ENCODE assay signal across 24 cellular contexts in the genomic region with DNA sequence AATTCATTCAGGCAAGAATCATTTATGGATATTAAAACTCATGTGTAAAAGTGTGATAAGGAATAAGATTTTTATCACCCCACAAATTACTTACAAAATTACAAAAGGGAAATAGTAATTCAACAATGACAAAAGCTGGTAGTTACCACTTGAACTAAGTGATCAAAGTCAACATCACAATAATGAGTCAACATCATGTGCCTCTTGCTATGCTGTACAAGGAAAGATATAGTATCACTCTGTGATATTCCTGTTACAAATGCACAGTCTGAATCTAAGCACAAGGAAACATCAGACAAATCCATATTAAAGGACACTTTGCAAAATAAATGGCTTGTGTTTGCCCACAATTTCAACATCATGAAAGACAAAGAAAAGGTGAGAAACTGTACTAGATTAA.
DNase-seq lines count a peak whose midpoint lies in the region; ATAC-seq, FAIRE-seq and TF ChIP-seq lines count a peak whose summit lies in the region.
"Had no signal": no experiment of that assay in that cellular context is flagged by ENCODE, and none has a peak within 500 bp of the region (broad histone marks: within the 10 kb centered on the region; RNA-seq: fewer than 3 reads in every experiment).

No MANE protein-coding gene starts in this region.

- in situ Hi-C loops in K562 (cut with MboI) (no loop called here), KBM-7 (cut with MboI; ENCODE audit: low pct_unique_long_range_greater_than_20kb, low sequenced_read_pairs) (no loop called here)

- peaks cover 7% of the 10 kb centered on the region for H3K9me3 Mint-ChIP-seq in activated CD8-positive, alpha-beta T cell treated with anti-CD3 and anti-CD28 coated beads for 36 hours
- H3K9me3 Mint-ChIP-seq: CD8-positive, alpha-beta T cell; T-cell had no signal

- DNase-seq in A172 (ENCODE audit: low spot score): peak; percentile 27
- DNase-seq in DMS53 (lab: John Stamatoyannopoulos, UW): peak; percentile 62
- no peak for DNase-seq in K562 (ENCODE audit: extremely low read depth in 1 of 4, low spot score in 3 of 4)
- DNase-seq in foreskin melanocyte: peak; percentile 26
- no peak for DNase-seq in activated CD8-positive, alpha-beta T cell treated with anti-CD3 and anti-CD28 coated beads for 36 hours
- no peak for DNase-seq in DMS79 treated with DMSO at 0.1 percent for 48 hours (lab: John Stamatoyannopoulos, UW)
- DNase-seq in KBM-7: no peak
- DNase-seq: C1 segment of cervical spinal cord; CD8-positive, alpha-beta T cell; GM23248; H9; IMR-90; NCI-H1092; NCI-H1417 treated with DMSO at 0.1 percent for 48 hours; NCI-H1694 treated with DMSO at 0.1 percent for 48 hours; NCI-H2081; NCI-H2171 treated with DMSO at 0.1 percent for 48 hours; NCI-H446; NCI-H524 treated with DMSO at 0.1 percent for 48 hours; NCI-H82; Right ventricle myocardium superior; RPMI8226; T-cell had no signal

- H3K9me3 ChIP-seq in K562 (replicated peaks; ENCODE audit: control insufficient read depth, insufficient read depth, low read depth, low read length): no peaks in the 10 kb centered on the region

- no TSS peak for BruUV-seq in K562 (replicated peaks; lab: Mats Ljungman, UMichigan)

- H3K36me3 Mint-ChIP-seq in activated CD8-positive, alpha-beta T cell treated with anti-CD3 and anti-CD28 coated beads for 36 hours (ENCODE audit: low read depth): no peaks in the 10 kb centered on the region
- H3K36me3 Mint-ChIP-seq: CD8-positive, alpha-beta T cell; T-cell had no signal

- no peaks in the 10 kb centered on the region for H3K9me1 ChIP-seq in K562 (ENCODE audit: control insufficient read depth, insufficient read depth, low read length)

- H3K27me3 ChIP-seq in K562 (ENCODE audit: control insufficient read depth in 2 of 2, insufficient read depth in 2 of 2, low read length in 2 of 2): no peaks in the 10 kb centered on the region

- H2AFZ ChIP-seq in K562 (ENCODE audit: low read depth, low read length): no peak overlapping the region
- H2AFZ ChIP-seq: GM23248 had no signal

- ATAC-seq in K562 (no peak), GM18873 (IDR thresholded peaks at IDR 0.05; ENCODE audit: low FRiP score, unreplicated experiment) (no peak)
- no peak for ATAC-seq in activated CD8-positive, alpha-beta T cell treated with anti-CD3 and anti-CD28 coated beads for 36 hours
- ATAC-seq: CD8-positive, alpha-beta T cell; T-cell had no signal

- TF ChIP-seq RAD21 in K562 (CRISPR knock-in tag; conservative IDR thresholded peaks at IDR 0.05 in 1 of 2, IDR thresholded peaks at IDR 0.05 in 1 of 2): no peak

- no peak overlapping the region for H3K4me3 Mint-ChIP-seq in activated CD8-positive, alpha-beta T cell treated with anti-CD3 and anti-CD28 coated beads for 36 hours
- H3K4me3 Mint-ChIP-seq: CD8-positive, alpha-beta T cell; H9; T-cell had no signal

- peaks cover 4% of the 10 kb centered on the region for H3K27me3 Mint-ChIP-seq in activated CD8-positive, alpha-beta T cell treated with anti-CD3 and anti-CD28 coated beads for 36 hours

- POLR2A ChIA-PET in K562 (lab: Yijun Ruan, JAX): no interaction called here
- POLR2A ChIA-PET in activated CD8-positive, alpha-beta T cell treated with anti-CD3 and anti-CD28 coated beads for 36 hours (lab: Charles Lee): no interaction called here

- H3K4me3 ChIP-seq in K562: no peak overlapping the region
- H3K4me3 ChIP-seq: GM23248 had no signal

- H3K79me2 ChIP-seq in K562 (ENCODE audit: control insufficient read depth, insufficient read depth, low read length): no peaks in the 10 kb centered on the region

- H3K9ac ChIP-seq in K562 (ENCODE audit: insufficient read depth in 1 of 2, low read depth in 2 of 2, low read length in 2 of 2): no peak overlapping the region
- H3K9ac ChIP-seq: GM23248 had no signal

- TF ChIP-seq EP300 in K562 (IDR thresholded peaks at IDR 0.05; ENCODE audit: low read length): no peak

- intact Hi-C loops in K562 (cut with micrococcal nuclease): no loop called here
- intact Hi-C loops in activated CD8-positive, alpha-beta T cell treated with anti-CD3 and anti-CD28 coated beads for 36 hours (cut with micrococcal nuclease): no loop called here

- TF ChIP-seq POLR2A in K562 (conservative IDR thresholded peaks at IDR 0.05): no peak

- H4K20me1 ChIP-seq in K562 (replicated peaks; ENCODE audit: control insufficient read depth, insufficient read depth, low read length): no peaks in the 10 kb centered on the region

- TF ChIP-seq CTCF in K562 (IDR thresholded peaks at IDR 0.05 in 2 of 3, conservative IDR thresholded peaks at IDR 0.05 in 1 of 3; ENCODE audit: insufficient read depth in 2 of 3, low read depth in 1 of 3, low read length in 3 of 3): no peak
- no peak for TF ChIP-seq CTCF in activated CD8-positive, alpha-beta T cell treated with anti-CD3 and anti-CD28 coated beads for 36 hours (IDR thresholded peaks at IDR 0.05)

- H3K27ac Mint-ChIP-seq in activated CD8-positive, alpha-beta T cell treated with anti-CD3 and anti-CD28 coated beads for 36 hours: no peak overlapping the region
- H3K27ac Mint-ChIP-seq: CD8-positive, alpha-beta T cell; T-cell had no signal

- FAIRE-seq in K562 (lab: Jason Lieb, UNC): no peak

- no peaks in the 10 kb centered on the region for H3K4me1 ChIP-seq in K562 (replicated peaks in 1 of 2; ENCODE audit: control insufficient read depth in 2 of 2, insufficient read depth in 2 of 2, low read length in 2 of 2)

- peaks cover 38% of the 10 kb centered on the region for H3K4me1 Mint-ChIP-seq in activated CD8-positive, alpha-beta T cell treated with anti-CD3 and anti-CD28 coated beads for 36 hours (ENCODE audit: low read depth)

- CTCF ChIA-PET in K562 (lab: Yijun Ruan, JAX; ENCODE audit: low intra/inter-chr PET ratio): no interaction called here
- CTCF ChIA-PET in activated CD8-positive, alpha-beta T cell treated with anti-CD3 and anti-CD28 coated beads for 36 hours (lab: Charles Lee): no interaction called here

- H3K27ac ChIP-seq in K562 (ENCODE audit: extremely low read depth, low read depth, low read length): no peak overlapping the region
- H3K27ac ChIP-seq: GM23248 had no signal

- no peaks in the 10 kb centered on the region for H3K36me3 ChIP-seq in K562 (ENCODE audit: control insufficient read depth, insufficient read depth, low read length)

- no peak overlapping the region for H3K4me2 ChIP-seq in K562 (ENCODE audit: insufficient read depth, low read length)

TF ChIP-seq in K562, 482 proteins besides CTCF, POLR2A, EP300 and RAD21:
- TF ChIP-seq RBM17 (IDR thresholded peaks at IDR 0.05; ENCODE audit: borderline replicate concordance, low read depth, low read length) (no peak), FOXJ2 (tag; IDR thresholded peaks at IDR 0.05) (0 out of 2 replicates have a peak, but pooled peaks have one; percentile 7)
TF ChIP-seq in K562: peak in this region for 1.

Comparison
In these comparisons a context has a peak if more than half of its experiments do, and no peak if none do; other contexts are left out.
1. DNase-seq: peak in A172 (single experiment), DMS53 (single experiment) and foreskin melanocyte (single experiment); none in K562 (0 of 4), activated CD8-positive, alpha-beta T cell treated with anti-CD3 and anti-CD28 coated beads for 36 hours (single experiment), DMS79 treated with DMSO at 0.1 percent for 48 hours (single experiment) and KBM-7 (single experiment).